Comparison of ENCODE assay signal across 8 cellular contexts in the genomic region with DNA sequence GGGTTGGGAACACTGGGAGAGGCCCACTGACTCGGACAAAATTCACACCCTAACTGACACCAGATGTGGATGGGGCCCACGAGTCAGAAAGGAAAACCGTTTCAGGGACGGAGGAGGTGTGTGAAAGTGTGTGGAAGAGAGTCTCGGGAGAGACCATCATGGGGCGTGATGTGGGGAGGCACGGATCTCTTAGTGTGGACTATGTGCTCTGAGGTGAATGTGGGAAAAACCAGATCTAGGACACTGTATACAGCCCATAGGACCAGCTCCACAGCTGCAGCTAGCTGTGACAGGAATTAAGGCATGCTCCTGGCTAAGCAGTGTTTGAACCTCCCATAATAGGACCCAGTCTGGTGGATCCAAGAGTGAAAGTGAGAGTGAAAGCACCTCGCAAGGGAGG.
"Had no signal": no experiment of that assay in that cellular context is flagged by ENCODE, and none has a peak within 500 bp of the region (broad histone marks: within the 10 kb centered on the region; RNA-seq: fewer than 3 reads in every experiment).

No MANE protein-coding gene starts in this region.

- H3K4me3 ChIP-seq: K562 had no signal

- ATAC-seq: HepG2, K562 had no signal

- DNase-seq: IMR-90, KBM-7, KG1 had no signal

- H3K4me2 ChIP-seq: KMS-11 had no signal

- H3K4me3 Mint-ChIP-seq: IgD-negative memory B cell had no signal

- H3K4me1 Mint-ChIP-seq: IgD-negative memory B cell had no signal

- H3K36me3 Mint-ChIP-seq: IgD-negative memory B cell had no signal

- H3K9ac ChIP-seq: KMS-11 had no signal

- H3K27me3 Mint-ChIP-seq: IgD-negative memory B cell had no signal

- H3K27ac Mint-ChIP-seq: IgD-negative memory B cell had no signal

- H3K27ac ChIP-seq: HL-60, KMS-11 had no signal
